Comparison of ENCODE assay signal across 9 cellular contexts in genomic region chr16:31201511-31202401, GRCh38. TPM values are rescaled to one million over a fixed set of nuclear protein-coding genes. Genes with fewer than 3 reads are reported as not detected.
DNase-seq lines count a peak whose midpoint lies in the region; ATAC-seq and TF ChIP-seq lines count a peak whose summit lies in the region.
"Had no signal": no experiment of that assay in that cellular context is flagged by ENCODE, and none has a peak within 500 bp of the region (broad histone marks: within the 10 kb centered on the region; RNA-seq: fewer than 3 reads in every experiment).

No MANE protein-coding gene starts in this region.

- peak; percentile 61 for ATAC-seq in CD8-positive, alpha-beta T cell
- no peak for ATAC-seq in GM18861 (IDR thresholded peaks at IDR 0.05; ENCODE audit: unreplicated experiment)

- H3K27me3 ChIP-seq in CD8-positive, alpha-beta T cell (ENCODE audit: insufficient read depth, low read length), result no peaks in the 10 kb centered on the region

- CTCF ChIA-PET in CD8-positive, alpha-beta T cell (lab: Charles Lee), result interaction anchor here (0.8 to 3.0 kb wide), 15 partner anchors 8 to 572 kb away, joined by 3 to 20 read pairs (median 3); partner anchors contain the start of genes PYDC1, TRIM72 and ZNF843

- H3K27ac ChIP-seq in CD8-positive, alpha-beta T cell (ENCODE audit: low read depth, low read length), result peak overlapping the region; percentile 53

- H3K9me3 Mint-ChIP-seq in CD8-positive, alpha-beta T cell, result no peaks in the 10 kb centered on the region
- H3K9me3 Mint-ChIP-seq in glutamatergic neuron (ENCODE audit: unreplicated experiment) (peaks cover 12% of the 10 kb centered on the region), osteocyte (ENCODE audit: unreplicated experiment) (no peaks in the 10 kb centered on the region)

- TF ChIP-seq CTCF in CD8-positive, alpha-beta T cell (IDR thresholded peaks at IDR 0.05), result no peak
- TF ChIP-seq CTCF in GM20000 (IDR thresholded peaks at IDR 0.05; ENCODE audit: extremely low read depth, missing control alignments) (no peak), glutamatergic neuron (IDR thresholded peaks at IDR 0.05; ENCODE audit: partially characterized antibody, unreplicated experiment) (no peak), osteocyte (IDR thresholded peaks at IDR 0.05) (no peak)

- peaks cover 24% of the 10 kb centered on the region for H3K36me3 Mint-ChIP-seq in CD8-positive, alpha-beta T cell
- H3K36me3 Mint-ChIP-seq in glutamatergic neuron (ENCODE audit: unreplicated experiment) (peaks cover 10% of the 10 kb centered on the region), osteocyte (ENCODE audit: unreplicated experiment) (peaks cover 11% of the 10 kb centered on the region)

- H3K27me3 Mint-ChIP-seq in CD8-positive, alpha-beta T cell (ENCODE audit: low read depth), result no peaks in the 10 kb centered on the region
- H3K27me3 Mint-ChIP-seq in glutamatergic neuron (ENCODE audit: unreplicated experiment), result peaks cover 17% of the 10 kb centered on the region
- H3K27me3 Mint-ChIP-seq in osteocyte (ENCODE audit: unreplicated experiment), result peaks cover 7% of the 10 kb centered on the region

- POLR2A ChIA-PET in CD8-positive, alpha-beta T cell (lab: Charles Lee), result interaction anchor here (0.7 to 10.6 kb wide), 14 partner anchors 8 to 256 kb away, joined by 3 to 104 read pairs (median 6); partner anchors contain the start of genes FUS, KAT8, PYDC1 and TRIM72

- H3K9me3 ChIP-seq in CD8-positive, alpha-beta T cell (ENCODE audit: low read length), result no peaks in the 10 kb centered on the region

- intact Hi-C loops in CD8-positive, alpha-beta T cell (cut with DNase I, micrococcal nuclease), result loop anchor here (2.0 to 5.0 kb wide), 4 partner anchors 21 to 241 kb away; partner anchors contain the start of genes FUS (in 2 of the 2) and ZNF843 (in 1 of the 2)

- peaks cover 48% of the 10 kb centered on the region for H3K4me1 Mint-ChIP-seq in CD8-positive, alpha-beta T cell (ENCODE audit: low read depth)
- H3K4me1 Mint-ChIP-seq in glutamatergic neuron (ENCODE audit: low read depth, unreplicated experiment) (peaks cover 4% of the 10 kb centered on the region), osteocyte (ENCODE audit: unreplicated experiment) (peaks cover 40% of the 10 kb centered on the region)

- peak in 4 of 7 experiments; percentile 20 to 74 (median 46) for DNase-seq in CD8-positive, alpha-beta T cell
- DNase-seq in GM20000 (ENCODE audit: low spot score), result peak; percentile 84
- DNase-seq in Kasumi-1 (lab: John Stamatoyannopoulos, UW), result peak; percentile 36 to 38
- DNase-seq in activated T-cell treated with anti-CD3 and anti-CD28 coated beads, Interleukin-2, amount 50 U/mL, for 48 hours, result peak; percentile 62 to 69
- peak; percentile 30 for DNase-seq in glutamatergic neuron
- no peak for DNase-seq in osteocyte (ENCODE audit: extremely low spot score, unreplicated experiment)
- DNase-seq in NK-92 treated with Interleukin-12 subunit alpha and Interleukin-12 subunit beta, amount 100 ng/mL, for 24 hours (lab: John Stamatoyannopoulos, UW), result no peak

- peaks cover 46% of the 10 kb centered on the region for H3K4me1 ChIP-seq in CD8-positive, alpha-beta T cell (ENCODE audit: insufficient read depth, low read length)

- H3K4me3 Mint-ChIP-seq in CD8-positive, alpha-beta T cell, result peak overlapping the region; percentile 91
- H3K4me3 Mint-ChIP-seq in glutamatergic neuron (ENCODE audit: unreplicated experiment) (peak overlapping the region; percentile 59), osteocyte (ENCODE audit: unreplicated experiment) (peak overlapping the region; percentile 80)

- H3K4me3 ChIP-seq in CD8-positive, alpha-beta T cell (ENCODE audit: low read depth, low read length), result peak overlapping the region; percentile 96

- peak overlapping the region; percentile 88 for H3K27ac Mint-ChIP-seq in CD8-positive, alpha-beta T cell
- no peak overlapping the region for H3K27ac Mint-ChIP-seq in glutamatergic neuron (ENCODE audit: unreplicated experiment)
- H3K27ac Mint-ChIP-seq in osteocyte (ENCODE audit: unreplicated experiment), result no peak overlapping the region

- no peaks in the 10 kb centered on the region for H3K36me3 ChIP-seq in CD8-positive, alpha-beta T cell (ENCODE audit: insufficient read depth, low read length)

RNA-seq across cellular contexts. Expression of gene PYCARD, which starts 0.8 kb away (rescaled TPM):
- 1 to 10 TPM; 6.4 to 6.6 TPM for total RNA-seq in CD8-positive, alpha-beta T cell
- total RNA-seq in glutamatergic neuron (ENCODE audit: unreplicated experiment), result 0.71 TPM
- total RNA-seq in osteocyte, result 5.5 and 6.1 TPM in 2 replicates

RNA-seq across cellular contexts. Expression of gene TRIM72, which starts 12.2 kb away (rescaled TPM):
- under 1 TPM; 0.05 to 0.22 TPM for total RNA-seq in CD8-positive, alpha-beta T cell
- total RNA-seq in glutamatergic neuron (ENCODE audit: unreplicated experiment), result 0.10 TPM
- not detected in 2 replicates for total RNA-seq in osteocyte
- total RNA-seq: M059J had no signal

RNA-seq across cellular contexts. Expression of gene PYDC1, which starts 15.2 kb away (rescaled TPM):
- total RNA-seq in CD8-positive, alpha-beta T cell, result not detected
- not detected for total RNA-seq in glutamatergic neuron (ENCODE audit: unreplicated experiment)
- not detected in 2 replicates for total RNA-seq in osteocyte
- total RNA-seq: M059J had no signal

RNA-seq across cellular contexts. Expression of gene FUS, which starts 21.8 kb away (rescaled TPM):
- total RNA-seq in CD8-positive, alpha-beta T cell, result 100 to 1,000 TPM; 734 to 742 TPM
- 473 TPM for total RNA-seq in glutamatergic neuron (ENCODE audit: unreplicated experiment)
- 334 and 346 TPM in 2 replicates for total RNA-seq in osteocyte

RNA-seq across cellular contexts. Expression of gene PRSS36, which starts 51.9 kb away (rescaled TPM):
- total RNA-seq in CD8-positive, alpha-beta T cell, result under 1 TPM; 0.56 to 0.87 TPM
- total RNA-seq in glutamatergic neuron (ENCODE audit: unreplicated experiment), result 0.61 TPM
- 0.67 and 0.76 TPM in 2 replicates for total RNA-seq in osteocyte

Comparison
In these comparisons a context has a peak if more than half of its experiments do, and no peak if none do; other contexts are left out.
1. DNase-seq: peak in CD8-positive, alpha-beta T cell (4 of 7), GM20000 (single experiment), Kasumi-1 (2 of 2), activated T-cell treated with anti-CD3 and anti-CD28 coated beads, Interleukin-2, amount 50 U/mL, for 48 hours (2 of 2) and glutamatergic neuron (single experiment); none in osteocyte (single experiment) and NK-92 treated with Interleukin-12 subunit alpha and Interleukin-12 subunit beta, amount 100 ng/mL, for 24 hours (single experiment).
2. Peak in every context shown above with its lines, with median percentiles within 50 percentile points of each other: H3K4me3 Mint-ChIP-seq.